Comparison of ENCODE assay signal across 1 cellular context in the genomic region with DNA sequence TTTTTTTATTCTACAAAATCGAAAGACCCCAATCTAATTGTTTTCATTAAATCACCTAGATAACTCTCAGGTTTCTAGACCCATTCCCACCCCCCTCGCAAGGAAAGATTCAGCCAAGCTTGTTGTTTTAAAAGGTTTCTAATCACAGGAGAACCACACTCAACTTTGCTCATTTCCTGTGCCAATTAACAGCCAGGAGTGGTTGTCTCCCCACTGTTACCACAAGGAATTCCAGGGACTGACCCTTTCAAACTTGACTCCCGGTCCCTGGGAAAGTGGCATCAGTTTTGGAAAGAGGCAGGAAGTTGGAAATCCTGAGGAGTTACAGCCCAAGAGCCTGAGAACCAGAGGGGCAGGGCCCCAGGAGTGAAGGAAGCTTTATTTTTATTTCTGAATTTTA.
TF ChIP-seq lines count a peak whose summit lies in the region.

No MANE protein-coding gene starts in this region.

TF ChIP-seq in SK-N-SH treated with all-trans-retinoic acid at 6 μM for 48 hours, 23 proteins besides CTCF, POLR2A, EP300 and RAD21 (continued from another document):
- TF ChIP-seq PATZ1 (CRISPR knock-in tag; IDR thresholded peaks at IDR 0.05; ENCODE audit: borderline replicate concordance): no peak
- TF ChIP-seq, protein P1, sequence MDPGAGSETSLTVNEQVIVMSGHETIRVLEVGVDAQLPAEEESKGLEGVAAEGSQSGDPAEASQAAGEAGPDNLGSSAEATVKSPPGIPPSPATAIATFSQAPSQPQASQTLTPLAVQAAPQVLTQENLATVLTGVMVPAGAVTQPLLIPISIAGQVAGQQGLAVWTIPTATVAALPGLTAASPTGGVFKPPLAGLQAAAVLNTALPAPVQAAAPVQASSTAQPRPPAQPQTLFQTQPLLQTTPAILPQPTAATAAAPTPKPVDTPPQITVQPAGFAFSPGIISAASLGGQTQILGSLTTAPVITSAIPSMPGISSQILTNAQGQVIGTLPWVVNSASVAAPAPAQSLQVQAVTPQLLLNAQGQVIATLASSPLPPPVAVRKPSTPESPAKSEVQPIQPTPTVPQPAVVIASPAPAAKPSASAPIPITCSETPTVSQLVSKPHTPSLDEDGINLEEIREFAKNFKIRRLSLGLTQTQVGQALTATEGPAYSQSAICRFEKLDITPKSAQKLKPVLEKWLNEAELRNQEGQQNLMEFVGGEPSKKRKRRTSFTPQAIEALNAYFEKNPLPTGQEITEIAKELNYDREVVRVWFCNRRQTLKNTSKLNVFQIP (CRISPR knock-in tag; IDR thresholded peaks at IDR 0.05; ENCODE audit: borderline replicate concordance, low read depth): no peak
